In the genomic region with DNA sequence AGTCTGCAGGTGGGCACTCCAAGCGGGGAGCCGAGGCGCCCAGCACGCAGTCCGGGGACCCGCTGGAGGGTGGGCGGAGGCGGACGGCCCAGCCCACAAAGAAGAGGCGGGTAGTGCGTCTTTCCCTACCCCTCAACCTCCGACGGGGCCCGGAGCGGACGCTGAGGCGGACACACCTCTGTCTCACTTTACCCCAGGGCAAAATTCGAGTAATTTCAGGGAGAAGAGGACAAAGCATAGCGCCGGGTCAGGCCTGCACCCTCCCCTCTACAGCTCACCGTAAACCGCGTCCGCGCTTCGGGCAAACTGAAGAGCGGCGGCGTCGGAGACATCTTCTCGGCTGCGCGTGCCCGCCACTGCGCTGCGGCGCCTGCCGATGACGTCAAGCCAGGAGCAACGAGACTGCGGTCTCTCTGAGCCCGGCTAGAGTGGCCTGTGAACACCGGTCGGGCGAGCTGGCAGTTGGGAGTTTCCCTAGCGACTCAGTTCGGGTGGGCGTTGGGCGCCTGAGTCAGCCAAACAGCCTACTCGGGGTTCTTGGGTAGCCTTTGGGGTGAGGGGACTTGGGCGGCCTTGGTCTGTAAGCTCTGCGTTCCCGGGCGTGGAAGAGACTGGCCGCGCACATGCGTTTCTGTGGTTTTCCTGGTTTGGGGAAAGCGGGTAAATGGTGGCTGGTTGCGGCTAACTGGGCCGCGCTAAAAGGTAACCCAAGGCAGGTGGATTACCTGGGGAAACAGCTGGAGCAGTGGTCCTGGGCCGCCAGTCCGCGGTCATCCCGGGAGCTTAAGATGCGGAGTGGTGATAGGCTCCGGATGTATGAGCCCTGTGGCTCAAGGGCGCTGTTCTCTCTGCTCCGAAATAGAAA, we compare ENCODE assay signal across 8 cellular contexts. TPM values are rescaled to one million over a fixed set of nuclear protein-coding genes. Genes with fewer than 3 reads are reported as not detected.
DNase-seq lines count a peak whose midpoint lies in the region; ATAC-seq and TF ChIP-seq lines count a peak whose summit lies in the region.

A gene with protein sequence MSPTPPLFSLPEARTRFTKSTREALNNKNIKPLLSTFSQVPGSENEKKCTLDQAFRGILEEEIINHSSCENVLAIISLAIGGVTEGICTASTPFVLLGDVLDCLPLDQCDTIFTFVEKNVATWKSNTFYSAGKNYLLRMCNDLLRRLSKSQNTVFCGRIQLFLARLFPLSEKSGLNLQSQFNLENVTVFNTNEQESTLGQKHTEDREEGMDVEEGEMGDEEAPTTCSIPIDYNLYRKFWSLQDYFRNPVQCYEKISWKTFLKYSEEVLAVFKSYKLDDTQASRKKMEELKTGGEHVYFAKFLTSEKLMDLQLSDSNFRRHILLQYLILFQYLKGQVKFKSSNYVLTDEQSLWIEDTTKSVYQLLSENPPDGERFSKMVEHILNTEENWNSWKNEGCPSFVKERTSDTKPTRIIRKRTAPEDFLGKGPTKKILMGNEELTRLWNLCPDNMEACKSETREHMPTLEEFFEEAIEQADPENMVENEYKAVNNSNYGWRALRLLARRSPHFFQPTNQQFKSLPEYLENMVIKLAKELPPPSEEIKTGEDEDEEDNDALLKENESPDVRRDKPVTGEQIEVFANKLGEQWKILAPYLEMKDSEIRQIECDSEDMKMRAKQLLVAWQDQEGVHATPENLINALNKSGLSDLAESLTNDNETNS (minus strand): TSS at position 360 of the 865 bp plus-strand sequence. CDS start 28 bp downstream, at position 332.

- H3K27ac Mint-ChIP-seq in endothelial cell (ENCODE audit: unreplicated experiment) (peak within 1 kb of the TSS; percentile 97), mesothelial cell of epicardium (peak within 1 kb of the TSS; percentile 99)

- ATAC-seq in GM21515 (IDR thresholded peaks at IDR 0.05; ENCODE audit: unreplicated experiment), result peak; percentile 93

- H3K9me3 Mint-ChIP-seq in endothelial cell (ENCODE audit: unreplicated experiment) (no peaks in the 10 kb centered on the region), mesothelial cell of epicardium (no peaks in the 10 kb centered on the region)

- H2AFZ ChIP-seq in OCI-LY3 (ENCODE audit: low read depth, low read length), result peak within 1 kb of the TSS; percentile 79

- peaks cover 6% of the 10 kb centered on the region for H3K27me3 Mint-ChIP-seq in endothelial cell (ENCODE audit: unreplicated experiment)
- H3K27me3 Mint-ChIP-seq in mesothelial cell of epicardium (ENCODE audit: low read depth), result no peaks in the 10 kb centered on the region

- TF ChIP-seq CTCF in OCI-LY3 (IDR thresholded peaks at IDR 0.05; ENCODE audit: low read depth, low read length) (no peak), endothelial cell (IDR thresholded peaks at IDR 0.05; ENCODE audit: unreplicated experiment) (no peak), mesothelial cell of epicardium (IDR thresholded peaks at IDR 0.05; ENCODE audit: unreplicated experiment) (no peak)

- H3K36me3 ChIP-seq in HUES64 (ENCODE audit: insufficient read depth, low read length) (peaks cover 31% of the 10 kb centered on the region), OCI-LY3 (replicated peaks; ENCODE audit: low read depth, low read length) (peaks cover 16% of the 10 kb centered on the region)

- H3K4me2 ChIP-seq in OCI-LY3 (ENCODE audit: low read length), result peak within 1 kb of the TSS; percentile 81

- H4K20me1 ChIP-seq in OCI-LY3 (ENCODE audit: insufficient read depth, low read length), result no peaks in the 10 kb centered on the region

- H3K4me1 ChIP-seq in HUES64 (ENCODE audit: insufficient read depth, low read length) (peaks cover 13% of the 10 kb centered on the region), OCI-LY3 (ENCODE audit: low read length) (peaks cover 11% of the 10 kb centered on the region)

- H3K9ac ChIP-seq in HUES64 (ENCODE audit: low read depth, low read length), result peak within 1 kb of the TSS; percentile 91
- H3K9ac ChIP-seq in OCI-LY3 (ENCODE audit: low read length), result peak within 1 kb of the TSS; percentile 99

- H3K27ac ChIP-seq in HUES64 (ENCODE audit: low read depth, low read length) (peak within 1 kb of the TSS; percentile 85), OCI-LY3 (ENCODE audit: low read length) (peak within 1 kb of the TSS; percentile 77)

- H3K4me3 Mint-ChIP-seq in endothelial cell (ENCODE audit: unreplicated experiment) (peak within 1 kb of the TSS; percentile 99), mesothelial cell of epicardium (peak within 1 kb of the TSS; percentile 97)

- DNase-seq in DMS 273 (lab: John Stamatoyannopoulos, UW; ENCODE audit: unreplicated experiment) (peak; percentile 98), endothelial cell (ENCODE audit: low spot score) (peak; percentile 89), mesothelial cell of epicardium (ENCODE audit: low spot score in 2 of 2, unreplicated experiment in 2 of 2) (peak; percentile 82 to 92)
- peak; percentile 97 for DNase-seq in activated CD8-positive, alpha-beta memory T cell treated with anti-CD3 and anti-CD28 coated beads, Interleukin-2, amount 50 U/mL, for 48 hours
- DNase-seq in stimulated activated CD8-positive, alpha-beta memory T cell treated with anti-CD3 and anti-CD28 coated beads, Interleukin-15, amount 100 ng/mL, for 4 hours (ENCODE audit: low read depth in 2 of 2), result peak; percentile 95 to 97

- H3K4me3 ChIP-seq in HUES64 (ENCODE audit: low read length) (peak within 1 kb of the TSS; percentile 90), OCI-LY3 (ENCODE audit: low read length) (peak within 1 kb of the TSS; percentile 92)

- peaks cover 7% of the 10 kb centered on the region for H3K36me3 Mint-ChIP-seq in endothelial cell (ENCODE audit: low read depth, unreplicated experiment)
- H3K36me3 Mint-ChIP-seq in mesothelial cell of epicardium, result peaks cover 9% of the 10 kb centered on the region

- H3K9me3 ChIP-seq in HUES64 (ENCODE audit: insufficient read depth, low read depth, low read length) (no peaks in the 10 kb centered on the region), OCI-LY3 (ENCODE audit: insufficient read depth, low read length) (no peaks in the 10 kb centered on the region)

- no peaks in the 10 kb centered on the region for H3K27me3 ChIP-seq in HUES64 (ENCODE audit: insufficient read depth, low read length)
- H3K27me3 ChIP-seq in OCI-LY3 (ENCODE audit: low read depth, low read length), result no peaks in the 10 kb centered on the region

- peaks cover 35% of the 10 kb centered on the region for H3K79me2 ChIP-seq in OCI-LY3 (ENCODE audit: low read length)

- under 1% methylated on average over 69 of the region's 69 CpGs for WGBS in HUES64

- H3K4me1 Mint-ChIP-seq in endothelial cell (ENCODE audit: unreplicated experiment) (peaks cover 26% of the 10 kb centered on the region), mesothelial cell of epicardium (peaks cover 30% of the 10 kb centered on the region)

RNA-seq across cellular contexts. Expression of the gene that starts here (rescaled TPM):
- polyA plus RNA-seq in HUES64 (2013, experiment 1 of 2), result 63.2 TPM
- 53.4 TPM for polyA plus RNA-seq in HUES64 (2013, experiment 2 of 2)
- total RNA-seq in endothelial cell (ENCODE audit: unreplicated experiment) (45.8 TPM), mesothelial cell of epicardium (68.1 to 73.7 TPM (median 68.7 TPM) in 3 replicates)

Comparison
In these comparisons a context has a peak if more than half of its experiments do, and no peak if none do; other contexts are left out.
1. Peak in every context shown above with its lines: DNase-seq, ATAC-seq, H3K4me3 ChIP-seq and H3K27ac ChIP-seq.